8 cellular contexts compared by ENCODE assay signal in the genomic region with DNA sequence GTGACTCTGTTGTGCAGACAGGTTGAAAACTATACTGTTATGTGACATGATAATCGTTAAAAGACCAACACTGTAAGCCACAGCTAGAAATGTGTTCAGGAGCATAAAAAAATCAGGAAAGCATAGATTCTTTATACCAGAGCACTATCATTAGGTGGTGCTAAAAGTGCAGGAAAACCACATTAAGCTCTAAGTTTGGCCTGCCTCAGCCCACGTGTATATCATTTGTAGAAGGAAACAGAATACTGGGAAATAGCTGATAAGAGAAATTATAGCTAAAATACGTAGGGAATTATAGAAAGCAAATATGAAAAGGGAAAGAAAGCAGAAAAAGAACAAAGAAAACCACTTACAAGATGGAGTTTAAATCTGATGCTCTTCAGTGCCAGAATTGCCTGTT. TPM values are rescaled to one million over a fixed set of nuclear protein-coding genes. Genes with fewer than 3 reads are reported as not detected.
DNase-seq lines count a peak whose midpoint lies in the region; ATAC-seq, FAIRE-seq and TF ChIP-seq lines count a peak whose summit lies in the region.
"Had no signal": no experiment of that assay in that cellular context is flagged by ENCODE, and none has a peak within 500 bp of the region (broad histone marks: within the 10 kb centered on the region; RNA-seq: fewer than 3 reads in every experiment).

No MANE protein-coding gene starts in this region.

- FAIRE-seq in pancreas (lab: Jason Lieb, UNC), result no peak

- H3K36me3 ChIP-seq in pancreas, result no peaks in the 10 kb centered on the region

- H3K4me3 ChIP-seq in dorsolateral prefrontal cortex (no peak overlapping the region), pancreas (no peak overlapping the region)
- H3K4me3 ChIP-seq: SK-N-MC had no signal

- H3K27me3 ChIP-seq in dorsolateral prefrontal cortex (no peaks in the 10 kb centered on the region), pancreas (no peaks in the 10 kb centered on the region)

- peak overlapping the region in 19 of 59 donors; percentile 2 to 85 (median 56) for H3K27ac ChIP-seq in dorsolateral prefrontal cortex
- H3K27ac ChIP-seq in pancreas, result no peak overlapping the region
- H3K27ac ChIP-seq: SK-N-MC had no signal

- no peaks in the 10 kb centered on the region for H3K4me1 ChIP-seq in pancreas

- intact Hi-C loops in dorsolateral prefrontal cortex (cut with DNase I), result loop anchor here in 1 of 2 donors (10.0 kb wide), 1 partner anchor 1279 kb away; no protein-coding TSS in a partner anchor
- intact Hi-C loops in pancreas (cut with DNase I), result no loop called here

- DNase-seq in NCI-H446 (lab: John Stamatoyannopoulos, UW) (peak; percentile 23 to 26), dorsolateral prefrontal cortex (peak in 2 of 10 donors; percentile 32 to 36), pancreas (no peak), NCI-H510A treated with DMSO at 0.1 percent for 48 hours (lab: John Stamatoyannopoulos, UW) (no peak)

- WGBS in pancreas, 2 donors, result 8 to 16% methylated on average over 3 of the region's 3 CpGs

- peak; percentile 58 to 93 (median 88) for ATAC-seq in pancreas
- ATAC-seq in HG02763 (IDR thresholded peaks at IDR 0.05; ENCODE audit: unreplicated experiment), result no peak
- ATAC-seq in GM19455 (IDR thresholded peaks at IDR 0.05; ENCODE audit: unreplicated experiment), result no peak

- H3K9me3 ChIP-seq in pancreas, result no peaks in the 10 kb centered on the region

- TF ChIP-seq CTCF in GM12873 (IDR thresholded peaks at IDR 0.05; ENCODE audit: insufficient read depth, low read depth, low read length, missing control alignments) (peak; percentile 10), dorsolateral prefrontal cortex (IDR thresholded peaks at IDR 0.05 in 54 of 56, conservative IDR thresholded peaks at IDR 0.05 in 2 of 56; ENCODE audit: low read depth in 1 of 56, partially characterized antibody in 56 of 56) (peak in 53 of 56 donors; percentile 26 to 74 (median 50)), pancreas (IDR thresholded peaks at IDR 0.05) (no peak)

RNA-seq across cellular contexts. Expression of a gene that starts 26.5 kb away (rescaled TPM):
- 10 to 100 TPM; 17.2 to 66.8 (median 35.1) TPM for total RNA-seq in dorsolateral prefrontal cortex
- 1 to 10 TPM; 2.7 to 9.7 (median 8.4) TPM for total RNA-seq in pancreas
- polyA plus RNA-seq in pancreas, result 10 to 100 TPM; 12.2 to 21.4 TPM

Comparison
In these comparisons a context has a peak if more than half of its experiments do, and no peak if none do; other contexts are left out.
1. CTCF ChIP-seq: peak in GM12873 (single experiment) and dorsolateral prefrontal cortex (53 of 56); none in pancreas (0 of 4).
2. DNase-seq: peak in NCI-H446 (2 of 2); none in pancreas (0 of 6) and NCI-H510A treated with DMSO at 0.1 percent for 48 hours (single experiment).
3. ATAC-seq: peak in pancreas (4 of 4); none in HG02763 (single experiment) and GM19455 (single experiment).